Comparison of ENCODE assay signal across 1 cellular context in the genomic region with DNA sequence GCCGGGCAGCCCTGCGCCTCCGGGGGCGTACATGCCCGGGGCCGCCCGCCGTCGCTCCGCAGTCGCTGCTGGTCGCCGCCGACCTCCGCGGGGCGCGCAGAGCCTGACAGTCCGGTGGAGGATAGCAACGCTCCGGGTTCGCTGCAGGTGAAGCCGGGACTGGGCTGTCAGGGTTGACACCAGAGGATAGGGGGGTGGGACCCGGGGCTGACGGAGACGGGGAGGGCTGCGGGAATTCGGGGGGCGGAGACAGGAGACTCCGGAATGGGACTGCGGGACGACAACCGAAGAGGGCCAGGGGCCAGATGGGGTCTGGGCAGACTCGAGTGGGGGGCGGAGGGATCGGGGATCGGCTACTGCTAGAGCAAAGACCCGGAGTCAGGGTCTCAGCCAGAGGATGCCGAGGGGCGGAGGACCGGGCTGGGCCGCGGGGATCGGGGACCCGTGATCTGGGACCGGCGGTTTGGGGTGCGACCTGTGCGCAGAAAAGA.
TF ChIP-seq lines count a peak whose summit lies in the region.

No MANE protein-coding gene starts in this region.

TF ChIP-seq in HepG2, 621 proteins besides CTCF, POLR2A, EP300 and RAD21 (continued from another document):
- TF ChIP-seq, protein P1, sequence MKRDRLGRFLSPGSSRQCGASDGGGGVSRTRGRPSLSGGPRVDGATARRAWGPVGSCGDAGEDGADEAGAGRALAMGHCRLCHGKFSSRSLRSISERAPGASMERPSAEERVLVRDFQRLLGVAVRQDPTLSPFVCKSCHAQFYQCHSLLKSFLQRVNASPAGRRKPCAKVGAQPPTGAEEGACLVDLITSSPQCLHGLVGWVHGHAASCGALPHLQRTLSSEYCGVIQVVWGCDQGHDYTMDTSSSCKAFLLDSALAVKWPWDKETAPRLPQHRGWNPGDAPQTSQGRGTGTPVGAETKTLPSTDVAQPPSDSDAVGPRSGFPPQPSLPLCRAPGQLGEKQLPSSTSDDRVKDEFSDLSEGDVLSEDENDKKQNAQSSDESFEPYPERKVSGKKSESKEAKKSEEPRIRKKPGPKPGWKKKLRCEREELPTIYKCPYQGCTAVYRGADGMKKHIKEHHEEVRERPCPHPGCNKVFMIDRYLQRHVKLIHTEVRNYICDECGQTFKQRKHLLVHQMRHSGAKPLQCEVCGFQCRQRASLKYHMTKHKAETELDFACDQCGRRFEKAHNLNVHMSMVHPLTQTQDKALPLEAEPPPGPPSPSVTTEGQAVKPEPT (CRISPR knock-in tag; IDR thresholded peaks at IDR 0.05; ENCODE audit: low read depth): no peak
- TF ChIP-seq MATR3 (CRISPR knock-in tag; IDR thresholded peaks at IDR 0.05) (no peak), ZMYM4 (CRISPR knock-in tag; IDR thresholded peaks at IDR 0.05) (no peak), TOE1 (CRISPR knock-in tag; IDR thresholded peaks at IDR 0.05) (no peak), CEBPG (CRISPR knock-in tag; IDR thresholded peaks at IDR 0.05) (no peak)
- TF ChIP-seq, protein P2, sequence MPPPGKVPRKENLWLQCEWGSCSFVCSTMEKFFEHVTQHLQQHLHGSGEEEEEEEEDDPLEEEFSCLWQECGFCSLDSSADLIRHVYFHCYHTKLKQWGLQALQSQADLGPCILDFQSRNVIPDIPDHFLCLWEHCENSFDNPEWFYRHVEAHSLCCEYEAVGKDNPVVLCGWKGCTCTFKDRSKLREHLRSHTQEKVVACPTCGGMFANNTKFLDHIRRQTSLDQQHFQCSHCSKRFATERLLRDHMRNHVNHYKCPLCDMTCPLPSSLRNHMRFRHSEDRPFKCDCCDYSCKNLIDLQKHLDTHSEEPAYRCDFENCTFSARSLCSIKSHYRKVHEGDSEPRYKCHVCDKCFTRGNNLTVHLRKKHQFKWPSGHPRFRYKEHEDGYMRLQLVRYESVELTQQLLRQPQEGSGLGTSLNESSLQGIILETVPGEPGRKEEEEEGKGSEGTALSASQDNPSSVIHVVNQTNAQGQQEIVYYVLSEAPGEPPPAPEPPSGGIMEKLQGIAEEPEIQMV (CRISPR knock-in tag; IDR thresholded peaks at IDR 0.05; ENCODE audit: low read depth): no peak
TF ChIP-seq in HepG2: peak in this region for 31.
